Comparison of ENCODE assay signal across 12 cellular contexts in genomic region chr10:32961343-32961891, GRCh38. TPM values are rescaled to one million over a fixed set of nuclear protein-coding genes. Genes with fewer than 3 reads are reported as not detected.
A peak's percentile ranks its signal among the peaks of the same experiment; 100 is the strongest.
DNase-seq lines count a peak whose midpoint lies in the region; ATAC-seq, FAIRE-seq and TF ChIP-seq lines count a peak whose summit lies in the region.
"Had no signal": no experiment of that assay in that cellular context is flagged by ENCODE, and none has a peak within 500 bp of the region (broad histone marks: within the 10 kb centered on the region; RNA-seq: fewer than 3 reads in every experiment).

No MANE protein-coding gene starts in this region.

- H3K9me3 ChIP-seq in A673 (ENCODE audit: low read depth, low read length, poor library complexity, severe bottlenecking): no peaks in the 10 kb centered on the region
- no peaks in the 10 kb centered on the region for H3K9me3 ChIP-seq in Loucy (ENCODE audit: insufficient read depth, low read depth, low read length)
- no peaks in the 10 kb centered on the region for H3K9me3 ChIP-seq in muscle layer of duodenum (ENCODE audit: control insufficient read depth in 1 of 2, low read length in 2 of 2)
- no peaks in the 10 kb centered on the region for H3K9me3 ChIP-seq in Caco-2

- TF ChIP-seq CTCF in A673 (conservative IDR thresholded peaks at IDR 0.05; ENCODE audit: low read depth, low read length): no peak
- TF ChIP-seq CTCF in Loucy (conservative IDR thresholded peaks at IDR 0.05; ENCODE audit: low read length): no peak
- TF ChIP-seq CTCF in dorsolateral prefrontal cortex (IDR thresholded peaks at IDR 0.05 in 54 of 56, conservative IDR thresholded peaks at IDR 0.05 in 2 of 56; ENCODE audit: low read depth in 1 of 56, partially characterized antibody in 56 of 56): no peak
- no peak for TF ChIP-seq CTCF in Caco-2 (IDR thresholded peaks at IDR 0.05; ENCODE audit: insufficient read depth in 1 of 2, low read depth in 1 of 2, low read length in 1 of 2, severe bottlenecking in 1 of 2, unreplicated experiment in 1 of 2)

- peaks cover 8% of the 10 kb centered on the region for H3K27me3 Mint-ChIP-seq in stimulated activated naive CD8-positive, alpha-beta T cell treated with anti-CD3 and anti-CD28 coated beads, Interleukin-15, amount 100 ng/mL, for 72 hours
- H3K27me3 Mint-ChIP-seq in Caco-2 (ENCODE audit: insufficient read depth, unreplicated experiment): no peaks in the 10 kb centered on the region
- H3K27me3 Mint-ChIP-seq: activated naive CD4-positive, alpha-beta T cell treated with anti-CD3 and anti-CD28 coated beads, Interleukin-2, amount 50 U/mL, for 24 hours had no signal

- no peaks in the 10 kb centered on the region for H3F3A ChIP-seq in Loucy (ENCODE audit: low read depth)

- peaks cover 30% of the 10 kb centered on the region for H3K79me2 ChIP-seq in Loucy (ENCODE audit: insufficient read depth, low read length)

- H3K36me3 Mint-ChIP-seq in Caco-2 (ENCODE audit: insufficient read depth, unreplicated experiment): peaks cover 12% of the 10 kb centered on the region
- H3K36me3 Mint-ChIP-seq: activated naive CD4-positive, alpha-beta T cell treated with anti-CD3 and anti-CD28 coated beads, Interleukin-2, amount 50 U/mL, for 24 hours had no signal

- peak overlapping the region; percentile 15 for H3K4me2 ChIP-seq in Loucy (ENCODE audit: low read depth, low read length, poor library complexity, severe bottlenecking)

- no peak overlapping the region for H3K4me3 ChIP-seq in A673 (ENCODE audit: low read depth, low read length, poor library complexity, severe bottlenecking)
- H3K4me3 ChIP-seq in Loucy (ENCODE audit: low read length, poor library complexity, severe bottlenecking): peak overlapping the region; percentile 18
- H3K4me3 ChIP-seq in dorsolateral prefrontal cortex: peak overlapping the region in 7 of 59 donors; percentile 3 to 22 (median 8)
- H3K4me3 ChIP-seq in muscle layer of duodenum (ENCODE audit: low read depth in 1 of 2, low read length in 2 of 2): peak overlapping the region in 1 of 2 donors; percentile 40
- H3K4me3 ChIP-seq in Caco-2 (ENCODE audit: low read depth, low read length): no peak overlapping the region

- H4K20me1 ChIP-seq in Loucy (ENCODE audit: insufficient read depth, low read length, poor library complexity, severe bottlenecking): peaks cover 11% of the 10 kb centered on the region

- POLR2A ChIA-PET in A673 (lab: Charles Lee; ENCODE audit: low non-redundant PET): no interaction called here
- POLR2A ChIA-PET in Caco-2 (lab: Charles Lee): no interaction called here

- H3K4me1 ChIP-seq in A673 (ENCODE audit: insufficient read depth, low read length, poor library complexity, severe bottlenecking): peaks cover 23% of the 10 kb centered on the region
- peaks cover 33% of the 10 kb centered on the region for H3K4me1 ChIP-seq in Loucy (ENCODE audit: insufficient read depth, low read length, poor library complexity, severe bottlenecking)
- H3K4me1 ChIP-seq in muscle layer of duodenum (ENCODE audit: control insufficient read depth in 1 of 2, insufficient read depth in 2 of 2, low read length in 2 of 2): peaks cover 3 to 5% of the 10 kb centered on the region in 2 donors
- peaks cover 23% of the 10 kb centered on the region for H3K4me1 ChIP-seq in Caco-2

- H3K27ac Mint-ChIP-seq in stimulated activated naive CD8-positive, alpha-beta T cell treated with anti-CD3 and anti-CD28 coated beads, Interleukin-15, amount 100 ng/mL, for 72 hours: no peak overlapping the region
- no peak overlapping the region for H3K27ac Mint-ChIP-seq in Caco-2 (ENCODE audit: unreplicated experiment)

- H3K9me2 ChIP-seq in Loucy (replicated peaks; ENCODE audit: low read depth, low read length): no peaks in the 10 kb centered on the region

- intact Hi-C loops in A673 (cut with micrococcal nuclease; ENCODE audit: unreplicated experiment) (no loop called here), dorsolateral prefrontal cortex (cut with DNase I) (loop anchor here in 1 of 2 donors (5.0 kb wide), 1 partner anchor 584 kb away; no protein-coding TSS in a partner anchor), Caco-2 (cut with micrococcal nuclease; ENCODE audit: unreplicated experiment) (no loop called here)

- H3K9ac ChIP-seq in Loucy (ENCODE audit: low read depth, low read length, poor library complexity, severe bottlenecking): no peak overlapping the region

- H3K4me3 Mint-ChIP-seq in stimulated activated naive CD8-positive, alpha-beta T cell treated with anti-CD3 and anti-CD28 coated beads, Interleukin-15, amount 100 ng/mL, for 72 hours: no peak overlapping the region
- H3K4me3 Mint-ChIP-seq in Caco-2 (ENCODE audit: unreplicated experiment): no peak overlapping the region
- H3K4me3 Mint-ChIP-seq: activated naive CD4-positive, alpha-beta T cell treated with anti-CD3 and anti-CD28 coated beads, Interleukin-2, amount 50 U/mL, for 24 hours had no signal

- H3K9me3 Mint-ChIP-seq in stimulated activated naive CD8-positive, alpha-beta T cell treated with anti-CD3 and anti-CD28 coated beads, Interleukin-15, amount 100 ng/mL, for 72 hours: no peaks in the 10 kb centered on the region
- H3K9me3 Mint-ChIP-seq in Caco-2 (ENCODE audit: unreplicated experiment): no peaks in the 10 kb centered on the region
- H3K9me3 Mint-ChIP-seq: activated naive CD4-positive, alpha-beta T cell treated with anti-CD3 and anti-CD28 coated beads, Interleukin-2, amount 50 U/mL, for 24 hours had no signal

- BruUV-seq in A673 (replicated peaks; lab: Mats Ljungman, UMichigan) (no TSS peak), Caco-2 (replicated peaks; lab: Mats Ljungman, UMichigan) (no TSS peak)

- H3K36me3 ChIP-seq in A673 (ENCODE audit: insufficient read depth, low read length, poor library complexity, severe bottlenecking) (no peaks in the 10 kb centered on the region), Loucy (ENCODE audit: insufficient read depth, low read length) (no peaks in the 10 kb centered on the region), muscle layer of duodenum (ENCODE audit: control insufficient read depth in 1 of 2, insufficient read depth in 2 of 2, low read length in 2 of 2) (peaks cover 0 to 4% of the 10 kb centered on the region in 2 donors), Caco-2 (ENCODE audit: control insufficient read depth, insufficient read depth, low read length) (no peaks in the 10 kb centered on the region)

- peaks cover 18% of the 10 kb centered on the region for H3K4me1 Mint-ChIP-seq in stimulated activated naive CD8-positive, alpha-beta T cell treated with anti-CD3 and anti-CD28 coated beads, Interleukin-15, amount 100 ng/mL, for 72 hours
- peaks cover 20% of the 10 kb centered on the region for H3K4me1 Mint-ChIP-seq in Caco-2 (ENCODE audit: low read depth, unreplicated experiment)

- peak overlapping the region; percentile 15 for H3K27ac ChIP-seq in A673 (ENCODE audit: low read depth, low read length, poor library complexity, severe bottlenecking)
- peak overlapping the region in 40 of 59 donors; percentile 2 to 81 (median 58) for H3K27ac ChIP-seq in dorsolateral prefrontal cortex
- peak overlapping the region; percentile 95 for H3K27ac ChIP-seq in muscle layer of duodenum (ENCODE audit: low read length)

- H3K27me3 ChIP-seq in A673 (replicated peaks; ENCODE audit: insufficient read depth, low read depth, low read length, poor library complexity): no peaks in the 10 kb centered on the region
- no peaks in the 10 kb centered on the region for H3K27me3 ChIP-seq in Loucy (ENCODE audit: insufficient read depth, low read length, poor library complexity, severe bottlenecking)
- no peaks in the 10 kb centered on the region for H3K27me3 ChIP-seq in dorsolateral prefrontal cortex
- no peaks in the 10 kb centered on the region for H3K27me3 ChIP-seq in muscle layer of duodenum (ENCODE audit: low read depth, low read length)
- H3K27me3 ChIP-seq in Caco-2 (replicated peaks; ENCODE audit: control insufficient read depth, insufficient read depth, low read length): no peaks in the 10 kb centered on the region

- DNase-seq in A673 (ENCODE audit: low spot score) (no peak), dorsolateral prefrontal cortex (no peak), Caco-2 (no peak), HTR-8/SVneo (ENCODE audit: insufficient read length, low spot score) (no peak)
- no peak for DNase-seq in stimulated activated naive CD4-positive, alpha-beta T cell (lab: John Stamatoyannopoulos, UW)
- no peak for DNase-seq in stimulated activated naive CD8-positive, alpha-beta T cell treated with anti-CD3 and anti-CD28 coated beads, Interleukin-15, amount 100 ng/mL, for 72 hours
- DNase-seq: activated CD4-positive, CD25-positive, alpha-beta regulatory T cell treated with anti-CD3 and anti-CD28 coated beads, Interleukin-2, amount 50 U/mL, for 72 hours; NCI-H510A; retina had no signal

- no peak for ATAC-seq in stimulated activated naive CD8-positive, alpha-beta T cell treated with anti-CD3 and anti-CD28 coated beads, Interleukin-15, amount 100 ng/mL, for 72 hours

- no peak for FAIRE-seq in HTR-8/SVneo (lab: Jason Lieb, UNC)

- CTCF ChIA-PET in A673 (lab: Charles Lee) (no interaction called here), Caco-2 (lab: Charles Lee) (no interaction called here)

- no peak overlapping the region for H2AFZ ChIP-seq in Loucy (ENCODE audit: low read length)

RNA-seq across cellular contexts. Expression of gene ITGB1, which starts 3.4 kb away (rescaled TPM):
- total RNA-seq in A673 (2021): 276 and 282 TPM in 2 replicates
- total RNA-seq in dorsolateral prefrontal cortex: 100 to 1,000 TPM in 30 of 120 experiments, 10 to 100 TPM in 90; 45.5 to 146 (median 82.5) TPM
- total RNA-seq in Caco-2 (2022): 404 and 474 TPM in 2 replicates

Comparison
In these comparisons a context has a peak if more than half of its experiments do, and no peak if none do; other contexts are left out.
1. H3K27ac ChIP-seq: peak in every context shown above with its lines; median percentile 95 in muscle layer of duodenum; 58 in dorsolateral prefrontal cortex; 15 in A673.